8 cellular contexts compared by ENCODE assay signal in genomic region chr16:716250-716607, GRCh38. TPM values are rescaled to one million over a fixed set of nuclear protein-coding genes. Genes with fewer than 3 reads are reported as not detected.
DNase-seq lines count a peak whose midpoint lies in the region; ATAC-seq and TF ChIP-seq lines count a peak whose summit lies in the region.

No MANE protein-coding gene starts in this region.

- no TSS peak for BruUV-seq in OCI-LY7 (replicated peaks; lab: Mats Ljungman, UMichigan)

- 31 to 37% methylated on average over 3 to 12 of the region's 12 CpGs for WGBS in endodermal cell (ENCODE audit: insufficient coverage in 1 of 2, insufficient read length in 1 of 2), 2 experiments

- H3K4me2 ChIP-seq in OCI-LY7 (ENCODE audit: low read length), result peak overlapping the region; percentile 69

- no peaks in the 10 kb centered on the region for H3K9me3 Mint-ChIP-seq in endodermal cell
- H3K9me3 Mint-ChIP-seq in osteocyte (ENCODE audit: unreplicated experiment), result no peaks in the 10 kb centered on the region

- no peak overlapping the region for H3K27ac ChIP-seq in OCI-LY7 (ENCODE audit: low read depth, low read length, poor library complexity, severe bottlenecking)
- H3K27ac ChIP-seq in endodermal cell (ENCODE audit: low read depth, low read length), result peak overlapping the region; percentile 68

- TF ChIP-seq CTCF in OCI-LY7 (conservative IDR thresholded peaks at IDR 0.05; ENCODE audit: low read length) (no peak), endodermal cell (conservative IDR thresholded peaks at IDR 0.05) (no peak), osteocyte (IDR thresholded peaks at IDR 0.05) (no peak)

- H3K9me3 ChIP-seq in OCI-LY7 (ENCODE audit: low read length) (no peaks in the 10 kb centered on the region), endodermal cell (ENCODE audit: control insufficient read depth, low read length) (no peaks in the 10 kb centered on the region)

- peaks cover 28% of the 10 kb centered on the region for H3K27me3 ChIP-seq in endodermal cell (ENCODE audit: control insufficient read depth, insufficient read depth, low read length, poor library complexity, severe bottlenecking)

- H3K36me3 Mint-ChIP-seq in endodermal cell (ENCODE audit: low read depth), result no peaks in the 10 kb centered on the region
- no peaks in the 10 kb centered on the region for H3K36me3 Mint-ChIP-seq in osteocyte (ENCODE audit: unreplicated experiment)

- in situ Hi-C loops in Caki2 (cut with HindIII; ENCODE audit: low pct_unique_long_range_greater_than_20kb, low sequenced_read_pairs), result no loop called here

- peaks cover 36% of the 10 kb centered on the region for H3K4me1 ChIP-seq in OCI-LY7 (ENCODE audit: insufficient read depth, low read length, poor library complexity, severe bottlenecking)
- peaks cover 8% of the 10 kb centered on the region for H3K4me1 ChIP-seq in endodermal cell (ENCODE audit: control insufficient read depth, insufficient read depth, low read length)

- peaks cover 9% of the 10 kb centered on the region for H3K4me1 Mint-ChIP-seq in endodermal cell
- peaks cover 36% of the 10 kb centered on the region for H3K4me1 Mint-ChIP-seq in osteocyte (ENCODE audit: unreplicated experiment)

- H3K4me3 ChIP-seq in OCI-LY7 (ENCODE audit: low read depth, low read length, poor library complexity, severe bottlenecking), result peak overlapping the region; percentile 65
- H3K4me3 ChIP-seq in endodermal cell (ENCODE audit: low read length), result peak overlapping the region; percentile 40

- H3K9me2 ChIP-seq in OCI-LY7 (ENCODE audit: insufficient read depth, low read length), result no peaks in the 10 kb centered on the region

- H3K79me2 ChIP-seq in OCI-LY7 (ENCODE audit: insufficient read depth, low read depth, low read length), result no peaks in the 10 kb centered on the region

- no peak for ATAC-seq in HG03378 (IDR thresholded peaks at IDR 0.05; ENCODE audit: unreplicated experiment)
- ATAC-seq in GM21723 (IDR thresholded peaks at IDR 0.05; ENCODE audit: unreplicated experiment), result no peak
- ATAC-seq in HG03354 (IDR thresholded peaks at IDR 0.05; ENCODE audit: poor library complexity, severe bottlenecking, unreplicated experiment), result no peak

- peak overlapping the region; percentile 49 for H3K4me3 Mint-ChIP-seq in endodermal cell
- H3K4me3 Mint-ChIP-seq in osteocyte (ENCODE audit: unreplicated experiment), result peak overlapping the region; percentile 67

- CTCF ChIA-PET in OCI-LY7 (lab: Charles Lee; ENCODE audit: unreplicated experiment), result interaction anchor here (0.6 to 1.0 kb wide), 5 partner anchors 32 to 260 kb away, joined by 3 to 16 read pairs (median 4); partner anchors contain the start of genes CHTF18 and RPUSD1

- no peak overlapping the region for H2AFZ ChIP-seq in OCI-LY7 (ENCODE audit: low read length)

- POLR2A ChIA-PET in OCI-LY7 (lab: Charles Lee), result interaction anchor here (0.8 kb wide), 1 partner anchor 17 kb away, joined by 3 read pairs; no protein-coding TSS in a partner anchor

- no peak overlapping the region for H3K9ac ChIP-seq in endodermal cell (ENCODE audit: extremely low read depth, low read length, poor library complexity, severe bottlenecking)

- H4K20me1 ChIP-seq in OCI-LY7 (ENCODE audit: insufficient read depth, low read length), result no peaks in the 10 kb centered on the region

- intact Hi-C loops in OCI-LY7 (cut with micrococcal nuclease; ENCODE audit: unreplicated experiment), result no loop called here

- H3K27ac Mint-ChIP-seq in endodermal cell (no peak overlapping the region), osteocyte (ENCODE audit: unreplicated experiment) (peak overlapping the region; percentile 14)

- H3K36me3 ChIP-seq in OCI-LY7 (ENCODE audit: insufficient read depth, low read length), result no peaks in the 10 kb centered on the region
- no peaks in the 10 kb centered on the region for H3K36me3 ChIP-seq in endodermal cell (ENCODE audit: control insufficient read depth, insufficient read depth, low read length)

- DNase-seq in Caki2 (ENCODE audit: low read depth), result peak; percentile 83
- no peak for DNase-seq in OCI-LY7 (ENCODE audit: low spot score)
- peak; percentile 63 for DNase-seq in endodermal cell
- no peak for DNase-seq in osteocyte (ENCODE audit: extremely low spot score, unreplicated experiment)
- DNase-seq in DMS153 (lab: John Stamatoyannopoulos, UW), result no peak

- peaks cover 29% of the 10 kb centered on the region for H3K27me3 Mint-ChIP-seq in endodermal cell (ENCODE audit: insufficient read depth)
- no peaks in the 10 kb centered on the region for H3K27me3 Mint-ChIP-seq in osteocyte (ENCODE audit: unreplicated experiment)

RNA-seq across cellular contexts. Expression of gene METRN, which starts 1.3 kb away (rescaled TPM):
- 1,206 and 1,492 TPM in 2 replicates for total RNA-seq in Caki2 (2014; rRNA removed; shearing (Covaris generic); ENCODE audit: low replicate concordance)
- total RNA-seq in OCI-LY7 (2014; rRNA removed; shearing (Covaris generic)), result 9.5 and 15.9 TPM in 2 replicates
- total RNA-seq in OCI-LY7 (2022), result 12.2 and 14.4 TPM in 2 replicates
- 10 to 100 TPM; 33.4 to 38.5 TPM for total RNA-seq in endodermal cell
- polyA plus RNA-seq in endodermal cell (2013, experiment 1 of 2), result 90.9 TPM
- polyA plus RNA-seq in endodermal cell (2013, experiment 2 of 2), result 95.7 TPM
- total RNA-seq in osteocyte, result 48.2 and 49.7 TPM in 2 replicates

RNA-seq across cellular contexts. Expression of gene ANTKMT, which starts 4.7 kb away (rescaled TPM):
- total RNA-seq in Caki2 (2014; rRNA removed; shearing (Covaris generic); ENCODE audit: low replicate concordance), result 95.7 and 164 TPM in 2 replicates
- total RNA-seq in OCI-LY7 (2014; rRNA removed; shearing (Covaris generic)), result 44.8 and 51.3 TPM in 2 replicates
- total RNA-seq in OCI-LY7 (2022), result 45.5 and 46.5 TPM in 2 replicates
- total RNA-seq in endodermal cell, result 10 to 100 TPM; 36.9 to 40.6 TPM
- polyA plus RNA-seq in endodermal cell (2013, experiment 1 of 2), result 19.4 TPM
- 22.1 TPM for polyA plus RNA-seq in endodermal cell (2013, experiment 2 of 2)
- 41.5 and 41.7 TPM in 2 replicates for total RNA-seq in osteocyte

RNA-seq across cellular contexts. Expression of gene CCDC78, which starts 10.0 kb away (rescaled TPM):
- 4.5 and 10.3 TPM in 2 replicates for total RNA-seq in Caki2 (2014; rRNA removed; shearing (Covaris generic); ENCODE audit: low replicate concordance)
- 25.8 and 35.9 TPM in 2 replicates for total RNA-seq in OCI-LY7 (2014; rRNA removed; shearing (Covaris generic))
- total RNA-seq in OCI-LY7 (2022) (52.6 and 57.9 TPM in 2 replicates), endodermal cell (1 to 10 TPM; 6.5 to 8.1 TPM), osteocyte (2.6 and 3.1 TPM in 2 replicates)
- polyA plus RNA-seq in endodermal cell (2013, experiment 1 of 2), result 3.7 TPM
- polyA plus RNA-seq in endodermal cell (2013, experiment 2 of 2), result 3.1 TPM

RNA-seq across cellular contexts. Expression of gene FBXL16, which starts 10.6 kb away (rescaled TPM):
- total RNA-seq in Caki2 (2014; rRNA removed; shearing (Covaris generic); ENCODE audit: low replicate concordance), result 25.7 and 26.3 TPM in 2 replicates
- total RNA-seq in OCI-LY7 (2014; rRNA removed; shearing (Covaris generic)), result 0.16 and 0.28 TPM in 2 replicates
- total RNA-seq in OCI-LY7 (2022), result 0.42 and 0.52 TPM in 2 replicates
- total RNA-seq in endodermal cell, result 1 to 10 TPM in 1 of 2 donors, under 1 TPM in 1; 0.38 to 2.2 TPM
- 4.7 TPM for polyA plus RNA-seq in endodermal cell (2013, experiment 1 of 2)
- 3.9 TPM for polyA plus RNA-seq in endodermal cell (2013, experiment 2 of 2)
- 0.32 and 0.44 TPM in 2 replicates for total RNA-seq in osteocyte

RNA-seq across cellular contexts. Expression of gene HAGHL, which starts 10.7 kb away (rescaled TPM):
- 48.0 and 73.6 TPM in 2 replicates for total RNA-seq in Caki2 (2014; rRNA removed; shearing (Covaris generic); ENCODE audit: low replicate concordance)
- 28.1 and 30.8 TPM in 2 replicates for total RNA-seq in OCI-LY7 (2014; rRNA removed; shearing (Covaris generic))
- 56.3 and 57.9 TPM in 2 replicates for total RNA-seq in OCI-LY7 (2022)
- 10 to 100 TPM in 1 of 2 donors, 1 to 10 TPM in 1; 8.9 to 11.4 TPM for total RNA-seq in endodermal cell
- polyA plus RNA-seq in endodermal cell (2013, experiment 1 of 2), result 7.5 TPM
- 6.2 TPM for polyA plus RNA-seq in endodermal cell (2013, experiment 2 of 2)
- total RNA-seq in osteocyte, result 11.3 and 17.3 TPM in 2 replicates

Comparison
In these comparisons a context has a peak if more than half of its experiments do, and no peak if none do; other contexts are left out.
1. DNase-seq: peak in Caki2 (single experiment) and endodermal cell (single experiment); none in OCI-LY7 (single experiment), osteocyte (single experiment) and DMS153 (single experiment).
2. RNA of gene METRN, which starts 1.3 kb away (total RNA-seq): 1,206 to 1,492 TPM in Caki2; 48.2 to 49.7 TPM in osteocyte, 33.4 to 38.5 TPM in endodermal cell and 9.5 to 15.9 TPM in OCI-LY7; every median in the first group is over 10 times any median in the second.